28 cellular contexts compared by ENCODE assay signal in genomic region chr1:178821134-178821866, GRCh38. TPM values are rescaled to one million over a fixed set of nuclear protein-coding genes. Genes with fewer than 3 reads are reported as not detected.
DNase-seq lines count a peak whose midpoint lies in the region; ATAC-seq, FAIRE-seq and TF ChIP-seq lines count a peak whose summit lies in the region.
"Had no signal": no experiment of that assay in that cellular context is flagged by ENCODE, and none has a peak within 500 bp of the region (broad histone marks: within the 10 kb centered on the region; RNA-seq: fewer than 3 reads in every experiment).

No MANE protein-coding gene starts in this region.

- TF ChIP-seq CTCF in D721Med (IDR thresholded peaks at IDR 0.05; ENCODE audit: insufficient read depth, missing control alignments) (no peak), WERI-Rb-1 (IDR thresholded peaks at IDR 0.05; ENCODE audit: low read depth, low read length) (no peak)

- peak; percentile 82 for ATAC-seq in HG02610 (IDR thresholded peaks at IDR 0.05; ENCODE audit: unreplicated experiment)
- ATAC-seq: CD8-positive, alpha-beta T cell; GM12878; mucosa of descending colon had no signal

- FAIRE-seq in D721Med (lab: Jason Lieb, UNC), result peak; percentile 61
- peak; percentile 12 for FAIRE-seq in GM18507 (lab: Jason Lieb, UNC)
- FAIRE-seq in small intestine (lab: Jason Lieb, UNC), result no peak
- FAIRE-seq: frontal cortex, GM12878 had no signal

- H3K4me3 ChIP-seq in iPS-15b (ENCODE audit: low read depth, low read length) (no peak overlapping the region), small intestine (ENCODE audit: low read depth in 1 of 2, low read length in 2 of 2) (no peak overlapping the region), WERI-Rb-1 (ENCODE audit: low read depth, low read length) (no peak overlapping the region)
- H3K4me3 ChIP-seq: esophagus muscularis mucosa, GM12878, mucosa of descending colon, prostate gland, stomach, tibial nerve had no signal

- H3K36me3 ChIP-seq in iPS-15b (ENCODE audit: control insufficient read depth, insufficient read depth, low read length), result no peaks in the 10 kb centered on the region
- H3K36me3 ChIP-seq in small intestine (ENCODE audit: control insufficient read depth in 2 of 2, insufficient read depth in 2 of 2, low read length in 2 of 2), result peaks cover 0 to 2% of the 10 kb centered on the region in 2 donors
- H3K36me3 ChIP-seq in WERI-Rb-1, result no peaks in the 10 kb centered on the region; the same call in 1 of the 2 replicates
- H3K36me3 ChIP-seq: brain microvascular endothelial cell, esophagus muscularis mucosa, prostate gland, tibial nerve had no signal

- H3K9me3 ChIP-seq in iPS-15b (ENCODE audit: control insufficient read depth, insufficient read depth, low read length), result no peaks in the 10 kb centered on the region
- no peaks in the 10 kb centered on the region for H3K9me3 ChIP-seq in small intestine (ENCODE audit: control insufficient read depth, low read depth)
- H3K9me3 ChIP-seq in WERI-Rb-1 (ENCODE audit: severe bottlenecking), result no peaks in the 10 kb centered on the region
- H3K9me3 ChIP-seq: esophagus muscularis mucosa, mucosa of descending colon, prostate gland, stomach, tibial nerve had no signal

- peak overlapping the region; percentile 29 for H3K9ac ChIP-seq in iPS-15b (ENCODE audit: low read depth, low read length)

- DNase-seq in D721Med (ENCODE audit: insufficient read length, low spot score) (no peak), GM18507 (ENCODE audit: extremely low spot score, insufficient read length, low read depth) (no peak), small intestine (no peak), WERI-Rb-1 (no peak), occipital lobe (lab: John Stamatoyannopoulos, UW) (no peak), germinal center (ENCODE audit: low spot score) (no peak)
- DNase-seq: brain microvascular endothelial cell; CD8-positive, alpha-beta T cell; effector memory CD4-positive, alpha-beta T cell; hypothalamus; islet precursor cell; mucosa of descending colon; NCI-H1092; NCI-H1930; NCI-H2227 treated with DMSO at 0.1 percent for 48 hours; NCI-H748 treated with DMSO at 0.1 percent for 48 hours; stimulated activated CD4-positive, alpha-beta T cell treated with anti-CD3 and anti-CD28 coated beads, Interleukin-2, amount 100 ng/mL, for 24 hours; stomach had no signal

- H3K27ac ChIP-seq in small intestine (ENCODE audit: low read depth in 1 of 2, low read length in 1 of 2) (no peak overlapping the region), WERI-Rb-1 (no peak overlapping the region)
- H3K27ac ChIP-seq: brain microvascular endothelial cell, esophagus muscularis mucosa, HL-60, prostate gland, stomach, tibial nerve had no signal

- H3K4me1 ChIP-seq in iPS-15b (ENCODE audit: control insufficient read depth, insufficient read depth, low read length) (no peaks in the 10 kb centered on the region), small intestine (ENCODE audit: control insufficient read depth in 2 of 2, insufficient read depth in 1 of 2, low read depth in 1 of 2, low read length in 1 of 2) (no peaks in the 10 kb centered on the region)
- H3K4me1 ChIP-seq: prostate gland, tibial nerve had no signal

- WGBS in small intestine, 3 donors, result 77 to 95% (median 79%) methylated on average over 1 of the region's 1 CpG

- H3K27me3 ChIP-seq in iPS-15b (ENCODE audit: control insufficient read depth, insufficient read depth, low read length), result no peaks in the 10 kb centered on the region
- no peaks in the 10 kb centered on the region for H3K27me3 ChIP-seq in small intestine (ENCODE audit: control insufficient read depth in 2 of 2, insufficient read depth in 2 of 2, low read length in 2 of 2)
- H3K27me3 ChIP-seq in WERI-Rb-1 (ENCODE audit: insufficient read depth, low read depth, severe bottlenecking), result no peaks in the 10 kb centered on the region
- H3K27me3 ChIP-seq: brain microvascular endothelial cell, esophagus muscularis mucosa, stomach, tibial nerve had no signal

RNA-seq across cellular contexts. Expression of gene ANGPTL1, which starts 49.6 kb away (rescaled TPM):
- polyA plus RNA-seq in small intestine, result 10 to 100 TPM in 1 of 3 donors, 1 to 10 TPM in 2; 1.3 to 24.4 (median 4.1) TPM
- total RNA-seq in occipital lobe, result 2.7 TPM
- total RNA-seq: activated CD8-positive, alpha-beta memory T cell treated with anti-CD3 and anti-CD28 coated beads for 36 hours; activated T-helper 1 cell treated with anti-CD3 and anti-CD28 coated beads, Interleukin-12 subunit alpha, Interleukin-12 subunit beta, Interleukin-2, Interleukin-4 antibody, amounts not matched to agents 30 ng/mL and 10 ng/mL and 1 ng/mL, durations not matched to agents 14 hours and 24 hours and 36 hours; CD8-positive, alpha-beta T cell; GM12878 had no signal
- polyA plus RNA-seq: GM12878 had no signal
